ENCODE assay signal across 8 cellular contexts in the genomic region with DNA sequence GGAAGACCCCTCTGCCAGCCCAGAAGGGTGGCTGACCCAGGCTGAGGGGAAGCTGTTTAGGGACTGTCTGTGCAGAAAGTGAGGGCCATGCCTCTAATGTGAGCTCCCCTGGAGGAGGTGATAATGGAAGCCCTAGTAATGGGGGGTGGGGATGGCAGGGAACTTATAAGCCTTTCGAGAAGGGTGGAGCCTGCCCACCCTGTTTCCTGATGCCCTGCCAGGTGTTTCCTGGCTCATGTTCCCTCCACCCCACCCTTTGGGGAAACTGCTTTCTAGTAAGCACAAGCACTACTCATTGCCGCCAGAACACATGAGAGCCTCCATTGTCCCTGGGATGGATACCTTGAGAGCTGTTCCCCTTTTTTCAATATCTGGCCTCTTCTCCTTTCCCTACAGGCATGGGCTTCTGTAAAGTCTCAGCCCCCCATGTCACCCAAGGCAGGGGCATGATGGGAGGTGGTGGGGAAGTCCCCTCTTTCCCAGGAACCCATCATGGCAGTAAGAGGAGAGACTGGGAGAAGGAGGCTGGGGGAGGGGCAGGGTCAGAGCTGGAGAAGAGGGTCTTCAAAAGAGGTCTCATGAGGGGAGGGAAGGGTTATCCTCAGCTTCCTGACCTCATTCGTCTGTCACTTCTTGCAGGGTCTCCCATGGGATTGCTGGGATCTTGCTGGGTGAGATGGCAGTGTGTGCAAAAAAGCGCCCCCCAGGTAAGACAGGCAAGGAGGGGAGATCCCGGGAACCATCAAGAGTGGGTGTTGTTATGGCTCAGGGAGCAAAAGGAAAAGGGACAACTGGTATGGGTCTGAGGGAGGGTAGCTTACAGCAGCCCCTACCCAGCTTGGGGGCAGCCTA. TPM values are rescaled to one million over a fixed set of nuclear protein-coding genes. Genes with fewer than 3 reads are reported as not detected.
DNase-seq lines count a peak whose midpoint lies in the region; ATAC-seq and TF ChIP-seq lines count a peak whose summit lies in the region.

No MANE protein-coding gene starts in this region.

- H3K4me2 ChIP-seq in OCI-LY3 (ENCODE audit: low read length): peak overlapping the region; percentile 66

- no peak overlapping the region for H3K27ac ChIP-seq in OCI-LY3 (ENCODE audit: low read length)
- peak overlapping the region; percentile 87 for H3K27ac ChIP-seq in effector memory CD4-positive, alpha-beta T cell (ENCODE audit: insufficient read depth, low read length, poor library complexity, severe bottlenecking)

- peak; percentile 43 for DNase-seq in activated CD8-positive, alpha-beta memory T cell treated with anti-CD3 and anti-CD28 coated beads, Interleukin-2, amount 10 ng/mL, durations not matched to agents 7 days and 5 days
- no peak for DNase-seq in activated CD8-positive, alpha-beta memory T cell treated with anti-CD3 and anti-CD28 coated beads, Interleukin-2, amount 50 U/mL, for 4 hours
- peak in 2 of 3 donors; percentile 28 to 42 for DNase-seq in effector memory CD4-positive, alpha-beta T cell
- DNase-seq in osteocyte (ENCODE audit: extremely low spot score, unreplicated experiment) (no peak), iPS-NIHi11 (ENCODE audit: low spot score) (no peak)

- CTCF ChIA-PET in activated CD8-positive, alpha-beta memory T cell treated with anti-CD3 and anti-CD28 coated beads, Interleukin-2, amount 10 ng/mL, durations not matched to agents 7 days and 5 days (lab: Charles Lee): interaction anchor here (0.7 to 15.3 kb wide), 7 partner anchors 9 to 170 kb away, joined by 3 to 292 read pairs (median 4); no protein-coding TSS in a partner anchor

- H3K4me3 ChIP-seq in OCI-LY3 (ENCODE audit: low read length): peak overlapping the region; percentile 67
- H3K4me3 ChIP-seq in effector memory CD4-positive, alpha-beta T cell (ENCODE audit: insufficient read depth, low read depth, low read length, poor library complexity, severe bottlenecking): peak overlapping the region; percentile 75

- H3K27me3 ChIP-seq in OCI-LY3 (ENCODE audit: low read depth, low read length): peaks cover 15% of the 10 kb centered on the region
- H3K27me3 ChIP-seq in effector memory CD4-positive, alpha-beta T cell (replicated peaks; ENCODE audit: control insufficient read depth, insufficient read depth, low read length, poor library complexity, severe bottlenecking): no peaks in the 10 kb centered on the region

- H3K79me2 ChIP-seq in OCI-LY3 (ENCODE audit: low read length): peaks cover 24% of the 10 kb centered on the region

- H3K27me3 Mint-ChIP-seq in activated CD8-positive, alpha-beta memory T cell treated with anti-CD3 and anti-CD28 coated beads, Interleukin-2, amount 10 ng/mL, durations not matched to agents 7 days and 5 days: peaks cover 4% of the 10 kb centered on the region
- H3K27me3 Mint-ChIP-seq in osteocyte (ENCODE audit: unreplicated experiment): peaks cover 6% of the 10 kb centered on the region

- peak overlapping the region; percentile 72 for H3K27ac Mint-ChIP-seq in activated CD8-positive, alpha-beta memory T cell treated with anti-CD3 and anti-CD28 coated beads, Interleukin-2, amount 10 ng/mL, durations not matched to agents 7 days and 5 days
- peak overlapping the region; percentile 98 for H3K27ac Mint-ChIP-seq in osteocyte (ENCODE audit: unreplicated experiment)

- H4K20me1 ChIP-seq in OCI-LY3 (ENCODE audit: insufficient read depth, low read length): peaks cover 27% of the 10 kb centered on the region; the same call in 1 of the 2 replicates

- peak overlapping the region; percentile 77 for H3K4me3 Mint-ChIP-seq in activated CD8-positive, alpha-beta memory T cell treated with anti-CD3 and anti-CD28 coated beads, Interleukin-2, amount 10 ng/mL, durations not matched to agents 7 days and 5 days
- peak overlapping the region; percentile 63 for H3K4me3 Mint-ChIP-seq in osteocyte (ENCODE audit: unreplicated experiment)

- peaks cover 34% of the 10 kb centered on the region for H3K4me1 ChIP-seq in OCI-LY3 (ENCODE audit: low read length)
- H3K4me1 ChIP-seq in effector memory CD4-positive, alpha-beta T cell (ENCODE audit: control insufficient read depth, insufficient read depth, low read length, poor library complexity, severe bottlenecking): peaks cover 58% of the 10 kb centered on the region

- H3K4me1 Mint-ChIP-seq in activated CD8-positive, alpha-beta memory T cell treated with anti-CD3 and anti-CD28 coated beads, Interleukin-2, amount 10 ng/mL, durations not matched to agents 7 days and 5 days: peaks cover 57% of the 10 kb centered on the region
- peaks cover 35% of the 10 kb centered on the region for H3K4me1 Mint-ChIP-seq in osteocyte (ENCODE audit: unreplicated experiment)

- no peaks in the 10 kb centered on the region for H3K9me3 Mint-ChIP-seq in activated CD8-positive, alpha-beta memory T cell treated with anti-CD3 and anti-CD28 coated beads, Interleukin-2, amount 10 ng/mL, durations not matched to agents 7 days and 5 days (ENCODE audit: low read depth)
- H3K9me3 Mint-ChIP-seq in osteocyte (ENCODE audit: unreplicated experiment): no peaks in the 10 kb centered on the region

- H3K36me3 ChIP-seq in OCI-LY3 (replicated peaks; ENCODE audit: low read depth, low read length): peaks cover 9% of the 10 kb centered on the region
- peaks cover 23% of the 10 kb centered on the region for H3K36me3 ChIP-seq in effector memory CD4-positive, alpha-beta T cell (ENCODE audit: control insufficient read depth, insufficient read depth, low read length)

- no peak overlapping the region for H2AFZ ChIP-seq in OCI-LY3 (ENCODE audit: low read depth, low read length)

- ATAC-seq in activated CD8-positive, alpha-beta memory T cell treated with anti-CD3 and anti-CD28 coated beads, Interleukin-2, amount 10 ng/mL, durations not matched to agents 7 days and 5 days: no peak
- no peak for ATAC-seq in HG03520 (IDR thresholded peaks at IDR 0.05; ENCODE audit: unreplicated experiment)
- no peak for ATAC-seq in GM21526 (IDR thresholded peaks at IDR 0.05; ENCODE audit: low FRiP score, unreplicated experiment)

- no peaks in the 10 kb centered on the region for H3K9me3 ChIP-seq in OCI-LY3 (ENCODE audit: insufficient read depth, low read length)
- H3K9me3 ChIP-seq in effector memory CD4-positive, alpha-beta T cell (ENCODE audit: control insufficient read depth, low read length): no peaks in the 10 kb centered on the region

- H3K9ac ChIP-seq in OCI-LY3 (ENCODE audit: low read length): peak overlapping the region; percentile 3; the same call in 1 of the 2 replicates

- H3K36me3 Mint-ChIP-seq in activated CD8-positive, alpha-beta memory T cell treated with anti-CD3 and anti-CD28 coated beads, Interleukin-2, amount 10 ng/mL, durations not matched to agents 7 days and 5 days: peaks cover 23% of the 10 kb centered on the region
- peaks cover 16% of the 10 kb centered on the region for H3K36me3 Mint-ChIP-seq in osteocyte (ENCODE audit: unreplicated experiment)

- TF ChIP-seq CTCF in OCI-LY3 (IDR thresholded peaks at IDR 0.05; ENCODE audit: low read depth, low read length) (no peak), osteocyte (IDR thresholded peaks at IDR 0.05) (no peak)

RNA-seq across cellular contexts. Expression of a gene that starts 2.4 kb away (rescaled TPM):
- 10 to 100 TPM; 46.3 to 67.3 TPM for total RNA-seq in activated CD8-positive, alpha-beta memory T cell treated with anti-CD3 and anti-CD28 coated beads, Interleukin-2, amount 10 ng/mL, durations not matched to agents 7 days and 5 days
- total RNA-seq in osteocyte: 94.4 and 98.5 TPM in 2 replicates

RNA-seq across cellular contexts. Expression of a gene that starts 6.8 kb away (rescaled TPM):
- total RNA-seq in activated CD8-positive, alpha-beta memory T cell treated with anti-CD3 and anti-CD28 coated beads, Interleukin-2, amount 10 ng/mL, durations not matched to agents 7 days and 5 days: not detected
- total RNA-seq in osteocyte: not detected in 2 replicates

RNA-seq across cellular contexts. Expression of a gene that starts 55.3 kb away (rescaled TPM):
- total RNA-seq in activated CD8-positive, alpha-beta memory T cell treated with anti-CD3 and anti-CD28 coated beads, Interleukin-2, amount 10 ng/mL, durations not matched to agents 7 days and 5 days: 100 to 1,000 TPM; 104 to 123 TPM
- 93.7 and 99.9 TPM in 2 replicates for total RNA-seq in osteocyte

Comparison
In these comparisons a context has a peak if more than half of its experiments do, and no peak if none do; other contexts are left out.
1. DNase-seq: peak in activated CD8-positive, alpha-beta memory T cell treated with anti-CD3 and anti-CD28 coated beads, Interleukin-2, amount 10 ng/mL, durations not matched to agents 7 days and 5 days (single experiment) and effector memory CD4-positive, alpha-beta T cell (2 of 3); none in activated CD8-positive, alpha-beta memory T cell treated with anti-CD3 and anti-CD28 coated beads, Interleukin-2, amount 50 U/mL, for 4 hours (single experiment), osteocyte (single experiment) and iPS-NIHi11 (single experiment).